In genomic region chr2:186543561-186544131, GRCh38 we compare ENCODE assay signal across 1 cellular context.
TF ChIP-seq lines count a peak whose summit lies in the region.

No MANE protein-coding gene starts in this region.

TF ChIP-seq in GM23338, 12 proteins besides CTCF, POLR2A, EP300 and RAD21 (continued from another document):
- TF ChIP-seq ETS1 (IDR thresholded peaks at IDR 0.05) (no peak), EZH2phosphoT487 (IDR thresholded peaks at IDR 0.05; ENCODE audit: unreplicated experiment) (no peak), EZH2 (IDR thresholded peaks at IDR 0.05; ENCODE audit: low read depth, unreplicated experiment) (no peak), REST (IDR thresholded peaks at IDR 0.05; ENCODE audit: unreplicated experiment) (no peak), STAT1 (IDR thresholded peaks at IDR 0.05; ENCODE audit: unreplicated experiment) (no peak)
